ENCODE assay signal across 15 cellular contexts in the genomic region with DNA sequence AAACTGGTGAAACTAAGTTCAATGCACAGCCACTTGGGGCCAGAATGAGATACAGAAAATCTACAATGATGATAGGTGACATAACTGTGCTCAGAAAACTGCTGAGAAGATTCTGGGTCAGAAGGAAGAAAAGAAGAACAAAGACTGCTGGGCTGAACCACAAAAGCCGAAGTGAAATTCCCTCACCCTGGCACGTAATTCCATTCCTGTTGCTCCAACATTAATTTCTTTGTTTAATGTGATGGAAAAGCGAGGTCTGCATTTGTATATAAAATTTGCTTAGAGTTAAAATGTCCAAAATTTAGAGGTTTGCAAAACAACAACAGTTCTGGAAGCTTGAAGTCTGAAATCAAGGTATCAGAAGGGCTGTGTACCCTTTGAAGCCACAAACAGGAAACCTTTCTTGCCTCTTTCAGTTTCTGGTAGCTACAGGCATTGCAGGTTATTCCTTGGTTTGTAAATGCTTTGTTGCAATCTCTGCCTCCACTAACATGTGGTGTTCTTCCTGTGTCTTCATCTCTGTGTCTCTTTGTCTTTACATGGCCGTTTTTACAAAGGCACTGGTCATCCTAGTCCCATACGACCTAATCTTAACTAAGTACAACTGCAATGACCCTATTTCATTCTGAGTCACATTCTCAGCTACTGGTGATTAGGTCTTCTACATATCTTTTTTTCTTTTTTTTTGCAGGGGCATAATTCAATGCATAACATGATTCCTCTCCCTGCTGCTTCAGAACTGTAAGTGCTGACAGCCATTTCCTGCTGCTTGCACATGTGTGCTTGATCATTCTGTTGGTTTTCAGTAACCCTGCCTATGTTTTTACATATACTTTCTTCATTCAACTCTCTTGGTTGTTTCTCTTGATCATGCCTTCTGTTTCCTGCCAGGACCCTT.
DNase-seq lines count a peak whose midpoint lies in the region; ATAC-seq and TF ChIP-seq lines count a peak whose summit lies in the region.
"Had no signal": no experiment of that assay in that cellular context is flagged by ENCODE, and none has a peak within 500 bp of the region (broad histone marks: within the 10 kb centered on the region; RNA-seq: fewer than 3 reads in every experiment).

No MANE protein-coding gene starts in this region.

- peak overlapping the region in 1 of 2 donors; percentile 41 for H3K27ac ChIP-seq in right atrium auricular region
- H3K27ac ChIP-seq: dorsolateral prefrontal cortex, Peyer's patch, stomach had no signal

- DNase-seq in left ventricle myocardium superior = no peak
- DNase-seq in right atrium auricular region (ENCODE audit: low spot score) = no peak
- no peak for DNase-seq in NCI-H1436 treated with DMSO at 0.1 percent for 48 hours (lab: John Stamatoyannopoulos, UW)
- no peak for DNase-seq in nucleus accumbens (lab: John Stamatoyannopoulos, UW)
- no peak for DNase-seq in H7
- DNase-seq in NCI-H774 (lab: John Stamatoyannopoulos, UW) = no peak
- DNase-seq: activated B cell treated with CpG ODN at 0.5 μM for 24 hours; dorsolateral prefrontal cortex; GDM1; Peyer's patch; stimulated activated CD4-positive, alpha-beta T cell treated with anti-CD3 and anti-CD28 coated beads, Interleukin-15, amount 100 ng/mL, for 24 hours; stomach had no signal

- intact Hi-C loops in left ventricle myocardium superior (cut with micrococcal nuclease) = no loop called here

- peak; percentile 23 for ATAC-seq in left ventricle myocardium superior
- ATAC-seq in HG02623 (IDR thresholded peaks at IDR 0.05; ENCODE audit: unreplicated experiment) = peak; percentile 90
- ATAC-seq in HG03575 (IDR thresholded peaks at IDR 0.05; ENCODE audit: extremely low read depth, insufficient number of reproducible peaks, low FRiP score, unreplicated experiment) = peak; percentile 80
- ATAC-seq: activated naive CD4-positive, alpha-beta T cell treated with anti-CD3 and anti-CD28 coated beads, Interleukin-2, amount 50 U/mL, for 72 hours had no signal

- no peak for TF ChIP-seq CTCF in right atrium auricular region (IDR thresholded peaks at IDR 0.05)

- no peaks in the 10 kb centered on the region for H3K27me3 ChIP-seq in right atrium auricular region
- no peaks in the 10 kb centered on the region for H3K27me3 ChIP-seq in H7 (ENCODE audit: control insufficient read depth, insufficient read depth, low read length)
- H3K27me3 ChIP-seq: dorsolateral prefrontal cortex, Peyer's patch, stomach had no signal

- peaks cover 0 to 13% of the 10 kb centered on the region in 2 donors for H3K4me1 ChIP-seq in right atrium auricular region
- H3K4me1 ChIP-seq: Peyer's patch, stomach had no signal

- H3K4me3 ChIP-seq in right atrium auricular region (no peak overlapping the region), H7 (ENCODE audit: insufficient read depth, low read depth, low read length) (no peak overlapping the region)
- H3K4me3 ChIP-seq: dorsolateral prefrontal cortex, Peyer's patch, stomach had no signal

- H3K9me3 ChIP-seq in right atrium auricular region = no peaks in the 10 kb centered on the region

- H3K36me3 ChIP-seq in right atrium auricular region (no peaks in the 10 kb centered on the region), H7 (replicated peaks; ENCODE audit: control insufficient read depth, insufficient read depth, low read length) (no peaks in the 10 kb centered on the region)
- H3K36me3 ChIP-seq: Peyer's patch, stomach had no signal

Comparison
In these comparisons a context has a peak if more than half of its experiments do, and no peak if none do; other contexts are left out.
1. ATAC-seq: peak in every context shown above with its lines; median percentile 90 in HG02623; 80 in HG03575; 23 in left ventricle myocardium superior.